1 cellular context compared by ENCODE assay signal in genomic region chr3:105465251-105465853, GRCh38.
TF ChIP-seq lines count a peak whose summit lies in the region.

No MANE protein-coding gene starts in this region.

TF ChIP-seq in HepG2, 621 proteins besides CTCF, POLR2A, EP300 and RAD21 (continued from another document):
- TF ChIP-seq ZNF687 (CRISPR knock-in tag; IDR thresholded peaks at IDR 0.05) (no peak), KIAA2018 (CRISPR knock-in tag; IDR thresholded peaks at IDR 0.05; ENCODE audit: borderline replicate concordance) (no peak), DDIT3 (CRISPR knock-in tag; IDR thresholded peaks at IDR 0.05) (no peak), PPARG (CRISPR knock-in tag; conservative IDR thresholded peaks at IDR 0.05) (no peak), CC2D1A (CRISPR knock-in tag; IDR thresholded peaks at IDR 0.05) (no peak), BRF2 (CRISPR knock-in tag; IDR thresholded peaks at IDR 0.05) (no peak), SRY (CRISPR knock-in tag; IDR thresholded peaks at IDR 0.05) (no peak), AGO1 (IDR thresholded peaks at IDR 0.05; ENCODE audit: low read depth, low read length, poor library complexity, severe bottlenecking) (no peak)
